ENCODE assay signal across 1 cellular context in genomic region chr2:190119948-190120347, GRCh38.
TF ChIP-seq lines count a peak whose summit lies in the region.

No MANE protein-coding gene starts in this region.

TF ChIP-seq in IMR-90, 13 proteins besides CTCF, POLR2A, EP300 and RAD21:
- TF ChIP-seq MAZ (IDR thresholded peaks at IDR 0.05; ENCODE audit: borderline replicate concordance, low read depth, low read length) = no peak
- no peak for TF ChIP-seq CHD1 (IDR thresholded peaks at IDR 0.05; ENCODE audit: low read depth, low read length)
- no peak for TF ChIP-seq RCOR1 (IDR thresholded peaks at IDR 0.05; ENCODE audit: insufficient replicate concordance, low read length)
- TF ChIP-seq SMC3 (IDR thresholded peaks at IDR 0.05; ENCODE audit: low read depth, low read length) = no peak
- TF ChIP-seq, protein P1, sequence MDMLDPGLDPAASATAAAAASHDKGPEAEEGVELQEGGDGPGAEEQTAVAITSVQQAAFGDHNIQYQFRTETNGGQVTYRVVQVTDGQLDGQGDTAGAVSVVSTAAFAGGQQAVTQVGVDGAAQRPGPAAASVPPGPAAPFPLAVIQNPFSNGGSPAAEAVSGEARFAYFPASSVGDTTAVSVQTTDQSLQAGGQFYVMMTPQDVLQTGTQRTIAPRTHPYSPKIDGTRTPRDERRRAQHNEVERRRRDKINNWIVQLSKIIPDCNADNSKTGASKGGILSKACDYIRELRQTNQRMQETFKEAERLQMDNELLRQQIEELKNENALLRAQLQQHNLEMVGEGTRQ (IDR thresholded peaks at IDR 0.05; ENCODE audit: low read depth, low read length) = no peak
- no peak for TF ChIP-seq RFX5 (IDR thresholded peaks at IDR 0.05; ENCODE audit: low read depth, low read length)
- no peak for TF ChIP-seq CEBPB (IDR thresholded peaks at IDR 0.05; ENCODE audit: low read depth, low read length)
- no peak for TF ChIP-seq MAFK (IDR thresholded peaks at IDR 0.05; ENCODE audit: low read depth, low read length)
- no peak for TF ChIP-seq ELK1 (IDR thresholded peaks at IDR 0.05; ENCODE audit: borderline replicate concordance, low read depth, low read length)
TF ChIP-seq in IMR-90: peak in this region for 0.
